Comparison of ENCODE assay signal across 22 cellular contexts in the genomic region with DNA sequence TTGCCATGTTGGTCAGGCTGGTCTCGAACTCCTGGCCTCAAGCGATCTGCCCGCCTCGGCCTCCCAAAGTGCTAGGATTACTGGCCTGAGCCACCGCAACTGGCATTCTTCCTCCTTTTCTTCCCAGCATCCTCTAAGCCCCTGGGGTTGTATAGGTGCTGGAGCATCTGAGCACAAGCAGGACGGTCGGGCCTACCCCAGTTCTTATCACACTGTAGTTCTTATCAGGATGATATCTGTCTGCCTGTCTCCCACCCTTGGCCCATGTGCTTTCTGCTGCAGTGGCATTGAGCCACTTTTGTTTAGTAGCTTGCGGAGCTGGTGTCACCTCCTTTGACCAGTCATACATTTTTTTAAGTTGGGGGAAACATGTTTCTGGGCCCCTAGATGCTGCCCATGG. TPM values are rescaled to one million over a fixed set of nuclear protein-coding genes. Genes with fewer than 3 reads are reported as not detected.
"Had no signal": no experiment of that assay in that cellular context is flagged by ENCODE, and none has a peak within 500 bp of the region (broad histone marks: within the 10 kb centered on the region; RNA-seq: fewer than 3 reads in every experiment).

No MANE protein-coding gene starts in this region.

- H3K27ac ChIP-seq: hepatocyte, left lung, thoracic aorta, upper lobe of left lung had no signal

- FAIRE-seq: astrocyte had no signal

- H3K36me3 ChIP-seq: left lung, thoracic aorta, upper lobe of left lung had no signal

- H3K9me3 Mint-ChIP-seq: activated CD4-positive, alpha-beta memory T cell treated with anti-CD3 and anti-CD28 coated beads for 36 hours; activated naive CD8-positive, alpha-beta T cell treated with anti-CD3 and anti-CD28 coated beads for 36 hours; endodermal cell; immature natural killer cell; T-helper 1 cell treated with Interleukin-12 subunit alpha and Interleukin-12 subunit beta and Interleukin-4 antibody, amounts not matched to agents 30 μg/mL and 1 μg/mL, for 36 hours had no signal

- H3K4me3 Mint-ChIP-seq: activated CD4-positive, alpha-beta memory T cell treated with anti-CD3 and anti-CD28 coated beads for 36 hours; activated naive CD8-positive, alpha-beta T cell treated with anti-CD3 and anti-CD28 coated beads for 36 hours; endodermal cell; immature natural killer cell; T-helper 1 cell treated with Interleukin-12 subunit alpha and Interleukin-12 subunit beta and Interleukin-4 antibody, amounts not matched to agents 30 μg/mL and 1 μg/mL, for 36 hours had no signal

- H3K27me3 ChIP-seq: foreskin keratinocyte, hepatocyte had no signal

- DNase-seq: activated CD4-positive, alpha-beta memory T cell treated with anti-CD3 and anti-CD28 coated beads for 36 hours; activated CD4-positive, alpha-beta T cell treated with anti-CD3 and anti-CD28 coated beads for 48 hours; activated naive CD4-positive, alpha-beta T cell treated with Interleukin-2 at 50 U/mL for 16 hours; activated naive CD8-positive, alpha-beta T cell treated with anti-CD3 and anti-CD28 coated beads for 36 hours; activated T-cell treated with anti-CD3 and anti-CD28 coated beads, Interleukin-2, amount 50 U/mL, for 48 hours; endodermal cell; foreskin keratinocyte; immature natural killer cell; kidney glomerular epithelial cell; left lung; mucosa of descending colon; nucleus accumbens; stimulated activated CD4-positive, alpha-beta T cell treated with anti-CD3 and anti-CD28 coated beads, Interleukin-2, amount 100 ng/mL, for 48 hours; stimulated activated CD8-positive, alpha-beta memory T cell treated with anti-CD3 and anti-CD28 coated beads, Interleukin-4, amount 100 ng/mL, for 48 hours; stimulated activated naive CD4-positive, alpha-beta T cell; upper lobe of left lung had no signal

- H3K36me3 Mint-ChIP-seq: activated CD4-positive, alpha-beta memory T cell treated with anti-CD3 and anti-CD28 coated beads for 36 hours; activated naive CD8-positive, alpha-beta T cell treated with anti-CD3 and anti-CD28 coated beads for 36 hours; immature natural killer cell had no signal

- ATAC-seq: foreskin keratinocyte, left lung, mucosa of descending colon had no signal

- H3K27ac Mint-ChIP-seq: activated CD4-positive, alpha-beta memory T cell treated with anti-CD3 and anti-CD28 coated beads for 36 hours; activated naive CD8-positive, alpha-beta T cell treated with anti-CD3 and anti-CD28 coated beads for 36 hours; endodermal cell; immature natural killer cell; T-helper 1 cell treated with Interleukin-12 subunit alpha and Interleukin-12 subunit beta and Interleukin-4 antibody, amounts not matched to agents 30 μg/mL and 1 μg/mL, for 36 hours had no signal

- H3K4me3 ChIP-seq: coronary artery, hepatocyte, left lung, mucosa of descending colon, upper lobe of left lung had no signal

- H3K9me3 ChIP-seq: left lung, mucosa of descending colon, thoracic aorta, upper lobe of left lung had no signal

RNA-seq across cellular contexts. Expression of gene RHOD, which starts 1.9 kb away (rescaled TPM):
- polyA plus RNA-seq: immature natural killer cell, neural cell had no signal

RNA-seq across cellular contexts. Expression of gene SYT12, which starts 35.6 kb away (rescaled TPM):
- total RNA-seq: activated CD4-positive, alpha-beta memory T cell treated with anti-CD3 and anti-CD28 coated beads for 36 hours; activated naive CD8-positive, alpha-beta T cell treated with anti-CD3 and anti-CD28 coated beads for 36 hours had no signal
- polyA plus RNA-seq: immature natural killer cell had no signal
